8 cellular contexts compared by ENCODE assay signal in genomic region chr21:36320421-36321324, GRCh38. TPM values are rescaled to one million over a fixed set of nuclear protein-coding genes. Genes with fewer than 3 reads are reported as not detected.
A peak's percentile ranks its signal among the peaks of the same experiment; 100 is the strongest.
DNase-seq lines count a peak whose midpoint lies in the region; FAIRE-seq and TF ChIP-seq lines count a peak whose summit lies in the region.

No MANE protein-coding gene starts in this region.

- WGBS in GM23248 (ENCODE audit: low coverage in 1 of 2, low lambda C conversion rate in 2 of 2, missing lambda C conversion rate in 2 of 2), 2 experiments, result 1 to 2% methylated on average over 37 to 44 of the region's 62 CpGs
- WGBS in small intestine, 3 donors, result 0 to 1% (median 1%) methylated on average over 54 to 62 of the region's 62 CpGs

- CTCF ChIA-PET in RWPE1 (lab: Yijun Ruan, JAX), result interaction anchor here (0.9 kb wide), 1 partner anchor 60 kb away, joined by 3 read pairs; no protein-coding TSS in a partner anchor

- H3K27me3 ChIP-seq in GM23248 (replicated peaks; ENCODE audit: insufficient read depth), result no peaks in the 10 kb centered on the region
- no peaks in the 10 kb centered on the region for H3K27me3 ChIP-seq in small intestine (ENCODE audit: control insufficient read depth in 2 of 2, insufficient read depth in 2 of 2, low read length in 2 of 2)

- FAIRE-seq in small intestine (lab: Jason Lieb, UNC), result no peak

- peaks cover 38% of the 10 kb centered on the region for H3K4me1 ChIP-seq in GM23248 (ENCODE audit: insufficient read depth)
- peaks cover 0 to 12% of the 10 kb centered on the region in 2 donors for H3K4me1 ChIP-seq in small intestine (ENCODE audit: control insufficient read depth in 2 of 2, insufficient read depth in 1 of 2, low read depth in 1 of 2, low read length in 1 of 2)

- H3K9me3 ChIP-seq in GM23248 (ENCODE audit: low read depth) (no peaks in the 10 kb centered on the region), small intestine (ENCODE audit: control insufficient read depth, low read depth) (no peaks in the 10 kb centered on the region)

- POLR2A ChIA-PET in RWPE1 (lab: Yijun Ruan, JAX; ENCODE audit: low non-redundant PET), result interaction anchor here (0.6 to 1.5 kb wide), 7 partner anchors 15 to 181 kb away, joined by 3 to 6 read pairs (median 4); no protein-coding TSS in a partner anchor

- peak overlapping the region; percentile 98 for H3K4me2 ChIP-seq in GM23248 (ENCODE audit: unreplicated experiment)

- H3K36me3 ChIP-seq in GM23248 (ENCODE audit: low read depth) (no peaks in the 10 kb centered on the region), small intestine (ENCODE audit: control insufficient read depth in 2 of 2, insufficient read depth in 2 of 2, low read length in 2 of 2) (peaks cover 0 to 4% of the 10 kb centered on the region in 2 donors)

- H3K79me2 ChIP-seq in GM23248 (ENCODE audit: insufficient read depth), result peaks cover 50% of the 10 kb centered on the region

- H3K9me2 ChIP-seq in GM23248 (ENCODE audit: insufficient read depth), result no peaks in the 10 kb centered on the region

- peak overlapping the region; percentile 92 for H3K4me3 ChIP-seq in GM23248
- H3K4me3 ChIP-seq in small intestine (ENCODE audit: low read depth in 1 of 2, low read length in 2 of 2), result peak overlapping the region; percentile 75 to 92

- TF ChIP-seq CTCF in RWPE1 (conservative IDR thresholded peaks at IDR 0.05; ENCODE audit: low read depth), result no peak

- peaks cover 49% of the 10 kb centered on the region for H3F3A ChIP-seq in GM23248 (ENCODE audit: insufficient read depth)

- DNase-seq in SIG-M5 treated with dmso at 0.1 percent for 504 hours (lab: John Stamatoyannopoulos, UW; ENCODE audit: unreplicated experiment) (peak; percentile 73), SIG-M5 (lab: John Stamatoyannopoulos, UW) (no peak), GM23248 (peak; percentile 88), KG1 (lab: John Stamatoyannopoulos, UW) (peak; percentile 47), RWPE1 (ENCODE audit: low spot score) (peak; percentile 75), caudate nucleus (lab: John Stamatoyannopoulos, UW) (peak in 47 of 61 donors; percentile 12 to 90 (median 74)), islet precursor cell (peak; percentile 88), small intestine (peak; percentile 70)

- peak overlapping the region; percentile 88 for H3K9ac ChIP-seq in GM23248

- in situ Hi-C loops in GM23248 (cut with MboI), result no loop called here

- peak overlapping the region; percentile 56 for H2AFZ ChIP-seq in GM23248

- H4K20me1 ChIP-seq in GM23248 (ENCODE audit: insufficient read depth), result no peaks in the 10 kb centered on the region

- peak overlapping the region; percentile 86 for H3K27ac ChIP-seq in GM23248
- H3K27ac ChIP-seq in RWPE1, result peak overlapping the region; percentile 99
- peak overlapping the region; percentile 97 for H3K27ac ChIP-seq in caudate nucleus (ENCODE audit: low read depth, low read length)
- H3K27ac ChIP-seq in small intestine (ENCODE audit: low read depth in 1 of 2, low read length in 1 of 2), result peak overlapping the region; percentile 90 to 98

RNA-seq across cellular contexts. Expression of gene MORC3, which starts 0.7 kb away (rescaled TPM):
- total RNA-seq in GM23248 (2014; rRNA removed; shearing (Covaris generic)), result 35.1 and 38.7 TPM in 2 replicates
- polyA plus RNA-seq in GM23248 (2016; fragmentation: Nextera tagmentation; extraction: Ambion mirVana), result 15.2 and 17.4 TPM in 2 replicates
- polyA plus RNA-seq in small intestine, result 10 to 100 TPM in 1 of 3 donors, 1 to 10 TPM in 2; 8.6 to 11.4 (median 9.4) TPM
